1 cellular context compared by ENCODE assay signal in the genomic region with DNA sequence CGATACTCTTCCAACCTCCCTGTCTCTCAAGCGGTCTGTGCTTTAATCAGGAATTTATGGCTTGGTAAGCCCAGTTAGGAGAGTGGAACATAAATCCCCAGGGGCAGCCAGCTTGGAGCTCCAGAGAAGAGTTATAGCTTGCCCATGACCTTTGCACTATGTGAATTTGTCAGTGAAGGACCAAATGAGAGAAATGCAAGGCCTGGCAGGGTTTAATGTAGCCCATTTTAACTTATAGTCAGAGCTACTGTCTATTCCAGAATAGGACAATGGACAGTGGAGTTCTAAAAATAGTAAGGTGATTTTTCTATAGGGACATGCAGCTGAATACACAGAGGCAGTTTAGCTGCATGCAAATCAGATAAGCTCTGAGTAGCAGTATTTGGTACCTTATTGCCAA.
TF ChIP-seq lines count a peak whose summit lies in the region.

No MANE protein-coding gene starts in this region.

TF ChIP-seq in SK-N-SH treated with all-trans-retinoic acid at 6 μM for 48 hours, 23 proteins besides CTCF, POLR2A, EP300 and RAD21 (continued from another document):
- TF ChIP-seq TOX (CRISPR knock-in tag; IDR thresholded peaks at IDR 0.05; ENCODE audit: borderline replicate concordance) (no peak), ARNTL (CRISPR knock-in tag; IDR thresholded peaks at IDR 0.05; ENCODE audit: borderline replicate concordance, low read depth) (no peak), ISL1 (CRISPR knock-in tag; IDR thresholded peaks at IDR 0.05) (no peak), ZC3H10 (CRISPR knock-in tag; IDR thresholded peaks at IDR 0.05) (no peak), TCF4 (CRISPR knock-in tag; IDR thresholded peaks at IDR 0.05; ENCODE audit: borderline replicate concordance) (no peak), OSR1 (CRISPR knock-in tag; IDR thresholded peaks at IDR 0.05) (no peak), GLIS3 (CRISPR knock-in tag; IDR thresholded peaks at IDR 0.05) (no peak), CSDC2 (CRISPR knock-in tag; IDR thresholded peaks at IDR 0.05) (no peak), ZFP30 (CRISPR knock-in tag; IDR thresholded peaks at IDR 0.05) (no peak), ZNF8 (CRISPR knock-in tag; IDR thresholded peaks at IDR 0.05) (no peak), SNAI2 (CRISPR knock-in tag; IDR thresholded peaks at IDR 0.05) (no peak), ZFP3 (CRISPR knock-in tag; IDR thresholded peaks at IDR 0.05) (no peak), PPARA (CRISPR knock-in tag; IDR thresholded peaks at IDR 0.05; ENCODE audit: borderline replicate concordance) (no peak)
- TF ChIP-seq, protein P1, sequence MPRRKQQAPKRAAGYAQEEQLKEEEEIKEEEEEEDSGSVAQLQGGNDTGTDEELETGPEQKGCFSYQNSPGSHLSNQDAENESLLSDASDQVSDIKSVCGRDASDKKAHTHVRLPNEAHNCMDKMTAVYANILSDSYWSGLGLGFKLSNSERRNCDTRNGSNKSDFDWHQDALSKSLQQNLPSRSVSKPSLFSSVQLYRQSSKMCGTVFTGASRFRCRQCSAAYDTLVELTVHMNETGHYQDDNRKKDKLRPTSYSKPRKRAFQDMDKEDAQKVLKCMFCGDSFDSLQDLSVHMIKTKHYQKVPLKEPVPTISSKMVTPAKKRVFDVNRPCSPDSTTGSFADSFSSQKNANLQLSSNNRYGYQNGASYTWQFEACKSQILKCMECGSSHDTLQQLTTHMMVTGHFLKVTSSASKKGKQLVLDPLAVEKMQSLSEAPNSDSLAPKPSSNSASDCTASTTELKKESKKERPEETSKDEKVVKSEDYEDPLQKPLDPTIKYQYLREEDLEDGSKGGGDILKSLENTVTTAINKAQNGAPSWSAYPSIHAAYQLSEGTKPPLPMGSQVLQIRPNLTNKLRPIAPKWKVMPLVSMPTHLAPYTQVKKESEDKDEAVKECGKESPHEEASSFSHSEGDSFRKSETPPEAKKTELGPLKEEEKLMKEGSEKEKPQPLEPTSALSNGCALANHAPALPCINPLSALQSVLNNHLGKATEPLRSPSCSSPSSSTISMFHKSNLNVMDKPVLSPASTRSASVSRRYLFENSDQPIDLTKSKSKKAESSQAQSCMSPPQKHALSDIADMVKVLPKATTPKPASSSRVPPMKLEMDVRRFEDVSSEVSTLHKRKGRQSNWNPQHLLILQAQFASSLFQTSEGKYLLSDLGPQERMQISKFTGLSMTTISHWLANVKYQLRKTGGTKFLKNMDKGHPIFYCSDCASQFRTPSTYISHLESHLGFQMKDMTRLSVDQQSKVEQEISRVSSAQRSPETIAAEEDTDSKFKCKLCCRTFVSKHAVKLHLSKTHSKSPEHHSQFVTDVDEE (CRISPR knock-in tag; IDR thresholded peaks at IDR 0.05): no peak
- TF ChIP-seq, protein P2, sequence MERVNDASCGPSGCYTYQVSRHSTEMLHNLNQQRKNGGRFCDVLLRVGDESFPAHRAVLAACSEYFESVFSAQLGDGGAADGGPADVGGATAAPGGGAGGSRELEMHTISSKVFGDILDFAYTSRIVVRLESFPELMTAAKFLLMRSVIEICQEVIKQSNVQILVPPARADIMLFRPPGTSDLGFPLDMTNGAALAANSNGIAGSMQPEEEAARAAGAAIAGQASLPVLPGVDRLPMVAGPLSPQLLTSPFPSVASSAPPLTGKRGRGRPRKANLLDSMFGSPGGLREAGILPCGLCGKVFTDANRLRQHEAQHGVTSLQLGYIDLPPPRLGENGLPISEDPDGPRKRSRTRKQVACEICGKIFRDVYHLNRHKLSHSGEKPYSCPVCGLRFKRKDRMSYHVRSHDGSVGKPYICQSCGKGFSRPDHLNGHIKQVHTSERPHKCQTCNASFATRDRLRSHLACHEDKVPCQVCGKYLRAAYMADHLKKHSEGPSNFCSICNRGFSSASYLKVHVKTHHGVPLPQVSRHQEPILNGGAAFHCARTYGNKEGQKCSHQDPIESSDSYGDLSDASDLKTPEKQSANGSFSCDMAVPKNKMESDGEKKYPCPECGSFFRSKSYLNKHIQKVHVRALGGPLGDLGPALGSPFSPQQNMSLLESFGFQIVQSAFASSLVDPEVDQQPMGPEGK (CRISPR knock-in tag; IDR thresholded peaks at IDR 0.05; ENCODE audit: borderline replicate concordance): no peak
- TF ChIP-seq, protein P3, sequence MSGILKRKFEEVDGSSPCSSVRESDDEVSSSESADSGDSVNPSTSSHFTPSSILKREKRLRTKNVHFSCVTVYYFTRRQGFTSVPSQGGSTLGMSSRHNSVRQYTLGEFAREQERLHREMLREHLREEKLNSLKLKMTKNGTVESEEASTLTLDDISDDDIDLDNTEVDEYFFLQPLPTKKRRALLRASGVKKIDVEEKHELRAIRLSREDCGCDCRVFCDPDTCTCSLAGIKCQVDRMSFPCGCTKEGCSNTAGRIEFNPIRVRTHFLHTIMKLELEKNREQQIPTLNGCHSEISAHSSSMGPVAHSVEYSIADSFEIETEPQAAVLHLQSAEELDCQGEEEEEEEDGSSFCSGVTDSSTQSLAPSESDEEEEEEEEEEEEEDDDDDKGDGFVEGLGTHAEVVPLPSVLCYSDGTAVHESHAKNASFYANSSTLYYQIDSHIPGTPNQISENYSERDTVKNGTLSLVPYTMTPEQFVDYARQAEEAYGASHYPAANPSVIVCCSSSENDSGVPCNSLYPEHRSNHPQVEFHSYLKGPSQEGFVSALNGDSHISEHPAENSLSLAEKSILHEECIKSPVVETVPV (CRISPR knock-in tag; IDR thresholded peaks at IDR 0.05): no peak
- TF ChIP-seq, protein P4, sequence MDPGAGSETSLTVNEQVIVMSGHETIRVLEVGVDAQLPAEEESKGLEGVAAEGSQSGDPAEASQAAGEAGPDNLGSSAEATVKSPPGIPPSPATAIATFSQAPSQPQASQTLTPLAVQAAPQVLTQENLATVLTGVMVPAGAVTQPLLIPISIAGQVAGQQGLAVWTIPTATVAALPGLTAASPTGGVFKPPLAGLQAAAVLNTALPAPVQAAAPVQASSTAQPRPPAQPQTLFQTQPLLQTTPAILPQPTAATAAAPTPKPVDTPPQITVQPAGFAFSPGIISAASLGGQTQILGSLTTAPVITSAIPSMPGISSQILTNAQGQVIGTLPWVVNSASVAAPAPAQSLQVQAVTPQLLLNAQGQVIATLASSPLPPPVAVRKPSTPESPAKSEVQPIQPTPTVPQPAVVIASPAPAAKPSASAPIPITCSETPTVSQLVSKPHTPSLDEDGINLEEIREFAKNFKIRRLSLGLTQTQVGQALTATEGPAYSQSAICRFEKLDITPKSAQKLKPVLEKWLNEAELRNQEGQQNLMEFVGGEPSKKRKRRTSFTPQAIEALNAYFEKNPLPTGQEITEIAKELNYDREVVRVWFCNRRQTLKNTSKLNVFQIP (CRISPR knock-in tag; IDR thresholded peaks at IDR 0.05; ENCODE audit: borderline replicate concordance, low read depth): no peak
